Comparison of ENCODE assay signal across 20 cellular contexts in the genomic region with DNA sequence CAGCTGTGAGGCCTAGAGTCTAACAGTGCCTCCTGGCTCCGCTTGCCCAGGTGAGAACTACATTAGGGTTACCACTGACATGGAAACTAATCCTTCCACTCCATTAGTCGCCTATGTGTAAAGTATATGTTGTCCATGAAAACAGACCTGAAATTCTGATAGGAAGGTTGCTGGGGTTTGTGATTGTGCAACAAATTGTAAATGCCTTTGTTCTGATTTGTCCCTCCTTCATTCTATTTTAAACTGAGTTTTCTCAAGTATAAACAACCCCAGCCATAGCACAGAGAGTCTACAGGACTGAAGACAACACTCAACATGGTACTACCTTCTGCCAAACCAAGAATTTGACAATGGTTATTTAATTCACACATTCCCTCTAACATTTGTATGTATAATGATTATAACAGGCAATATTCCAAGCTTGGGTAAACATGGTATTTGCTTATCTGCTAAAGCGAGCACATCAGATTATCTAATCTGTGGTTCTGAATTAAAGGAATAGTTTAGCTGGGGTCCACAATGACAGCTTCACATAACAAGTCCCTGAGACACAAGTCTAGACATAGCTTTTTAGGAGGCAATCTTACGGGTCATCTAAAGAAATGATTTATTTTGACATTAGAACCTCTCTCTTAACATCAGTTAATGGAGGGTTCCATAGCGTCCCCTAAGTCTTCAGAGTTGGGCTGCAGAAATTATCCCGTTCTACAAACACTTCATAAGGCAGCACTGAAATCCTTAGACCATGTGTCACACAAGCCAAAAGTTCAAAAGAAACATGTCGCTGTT.
DNase-seq lines count a peak whose midpoint lies in the region; ATAC-seq and TF ChIP-seq lines count a peak whose summit lies in the region.
"Had no signal": no experiment of that assay in that cellular context is flagged by ENCODE, and none has a peak within 500 bp of the region (broad histone marks: within the 10 kb centered on the region; RNA-seq: fewer than 3 reads in every experiment).

No MANE protein-coding gene starts in this region.

- no peaks in the 10 kb centered on the region for H3K36me3 ChIP-seq in mammary epithelial cell (ENCODE audit: insufficient read depth, low read length)
- no peaks in the 10 kb centered on the region for H3K36me3 ChIP-seq in brain microvascular endothelial cell (replicated peaks)
- H3K36me3 ChIP-seq in upper lobe of left lung = no peaks in the 10 kb centered on the region
- no peaks in the 10 kb centered on the region for H3K36me3 ChIP-seq in ovary
- H3K36me3 ChIP-seq: pancreas, sigmoid colon had no signal

- TF ChIP-seq EP300 in upper lobe of left lung (IDR thresholded peaks at IDR 0.05) (no peak), ovary (IDR thresholded peaks at IDR 0.05) (no peak)

- no peaks in the 10 kb centered on the region for H3K79me2 ChIP-seq in mammary epithelial cell (ENCODE audit: insufficient read depth, low read length)

- no peaks in the 10 kb centered on the region for H4K20me1 ChIP-seq in mammary epithelial cell (ENCODE audit: insufficient read depth, low read length)
- H4K20me1 ChIP-seq: BLaER1 treated with 17β-estradiol and CSF1 and Interleukin-3, amounts not matched to agents 10 nM and 100 nM had no signal

- dilution Hi-C loops in mammary epithelial cell (cut with HindIII; ENCODE audit: low sequenced_read_pairs) = no loop called here

- H3K4me1 Mint-ChIP-seq in MCF 10A (ENCODE audit: insufficient read depth, unreplicated experiment) = peaks cover 5% of the 10 kb centered on the region

- no peak for TF ChIP-seq POLR2A in upper lobe of left lung (IDR thresholded peaks at IDR 0.05)
- TF ChIP-seq POLR2A in ovary (IDR thresholded peaks at IDR 0.05) = no peak

- POLR2A ChIA-PET in MCF 10A (lab: Yijun Ruan, JAX) = no interaction called here

- H3K27ac Mint-ChIP-seq in MCF 10A (ENCODE audit: low read depth, unreplicated experiment) = no peak overlapping the region
- H3K27ac Mint-ChIP-seq: activated T-cell treated with anti-CD3 and anti-CD28 coated beads, Interleukin-2, amount 50 U/mL, for 72 hours had no signal

- H3K4me3 Mint-ChIP-seq in MCF 10A (ENCODE audit: unreplicated experiment) = no peak overlapping the region
- H3K4me3 Mint-ChIP-seq: activated T-cell treated with anti-CD3 and anti-CD28 coated beads, Interleukin-2, amount 50 U/mL, for 72 hours had no signal

- CTCF ChIA-PET in MCF 10A (lab: Yijun Ruan, JAX) (interaction anchor here (0.5 to 1.4 kb wide), 5 partner anchors 10 to 1388 kb away, joined by 3 to 5 read pairs (median 3); no protein-coding TSS in a partner anchor), mammary epithelial cell (lab: Charles Lee; ENCODE audit: low non-redundant PET) (no interaction called here)

- in situ Hi-C loops in mammary epithelial cell (cut with MboI; ENCODE audit: low sequenced_read_pairs in 2 of 2) = no loop called here
- in situ Hi-C loops in brain microvascular endothelial cell (cut with HindIII; ENCODE audit: low pct_ligation_motif_present, low sequenced_read_pairs) = no loop called here

- no peaks in the 10 kb centered on the region for H3K27me3 Mint-ChIP-seq in MCF 10A (ENCODE audit: insufficient read depth, unreplicated experiment)

- DNase-seq in MCF 10A (ENCODE audit: unreplicated experiment) = peak; percentile 34
- DNase-seq in mammary epithelial cell = no peak
- peak; percentile 33 for DNase-seq in brain microvascular endothelial cell
- peak; percentile 78 for DNase-seq in iris pigment epithelial cell (ENCODE audit: low read depth)
- no peak for DNase-seq in upper lobe of left lung
- no peak for DNase-seq in ovary
- DNase-seq in hepatic stellate cell (ENCODE audit: low spot score) = no peak
- no peak for DNase-seq in UCSD-AML1 (lab: John Stamatoyannopoulos, UW; ENCODE audit: unreplicated experiment)
- DNase-seq: 8988T; activated CD8-positive, alpha-beta memory T cell treated with anti-CD3 and anti-CD28 coated beads for 24 hours; activated naive CD4-positive, alpha-beta T cell treated with anti-CD3 and anti-CD28 coated beads, Interleukin-2, amount 50 U/mL, for 16 hours; activated T-cell treated with anti-CD3 and anti-CD28 coated beads, Interleukin-2, amount 50 U/mL, for 72 hours; glutamatergic neuron; NCI-H1417 treated with DMSO at 0.1 percent for 48 hours; NCI-H526 treated with DMSO at 0.1 percent for 48 hours; SIG-M5 had no signal

- no peaks in the 10 kb centered on the region for H3K4me1 ChIP-seq in mammary epithelial cell (ENCODE audit: insufficient read depth, low read length)
- H3K4me1 ChIP-seq in upper lobe of left lung = peaks cover 18 to 48% (median 28%) of the 10 kb centered on the region in 4 donors
- H3K4me1 ChIP-seq in ovary (ENCODE audit: insufficient read depth) = peaks cover 7% of the 10 kb centered on the region
- H3K4me1 ChIP-seq: pancreas had no signal

- TF ChIP-seq CTCF in MCF 10A (IDR thresholded peaks at IDR 0.05; ENCODE audit: unreplicated experiment) = no peak
- no peak for TF ChIP-seq CTCF in mammary epithelial cell (conservative IDR thresholded peaks at IDR 0.05 in 1 of 2, IDR thresholded peaks at IDR 0.05 in 1 of 2; ENCODE audit: extremely low read depth in 1 of 2, insufficient read depth in 1 of 2, low read depth in 1 of 2, low read length in 2 of 2)
- no peak for TF ChIP-seq CTCF in brain microvascular endothelial cell (IDR thresholded peaks at IDR 0.05; ENCODE audit: low read depth, low read length, missing control alignments)
- no peak for TF ChIP-seq CTCF in upper lobe of left lung (IDR thresholded peaks at IDR 0.05)
- no peak for TF ChIP-seq CTCF in ovary (IDR thresholded peaks at IDR 0.05)

- no peak overlapping the region for H3K4me3 ChIP-seq in mammary epithelial cell (replicated peaks in 1 of 3; ENCODE audit: insufficient read depth in 1 of 3, low read depth in 2 of 3, low read length in 3 of 3)
- no peak overlapping the region for H3K4me3 ChIP-seq in brain microvascular endothelial cell (ENCODE audit: low read depth, low read length)
- H3K4me3 ChIP-seq in upper lobe of left lung = no peak overlapping the region
- no peak overlapping the region for H3K4me3 ChIP-seq in ovary
- H3K4me3 ChIP-seq: BLaER1 treated with 17β-estradiol and CSF1 and Interleukin-3, amounts not matched to agents 10 nM and 100 nM; lung; pancreas; sigmoid colon had no signal

- H3K27ac ChIP-seq in mammary epithelial cell (ENCODE audit: insufficient read depth, low read depth, low read length) = no peak overlapping the region
- peak overlapping the region; percentile 91 for H3K27ac ChIP-seq in brain microvascular endothelial cell
- peak overlapping the region; percentile 7 to 77 (median 71) for H3K27ac ChIP-seq in upper lobe of left lung
- no peak overlapping the region for H3K27ac ChIP-seq in ovary
- H3K27ac ChIP-seq: BLaER1 treated with 17β-estradiol and CSF1 and Interleukin-3, amounts not matched to agents 10 nM and 100 nM had no signal

- no peaks in the 10 kb centered on the region for H3K27me3 ChIP-seq in mammary epithelial cell (ENCODE audit: insufficient read depth, low read length)
- no peaks in the 10 kb centered on the region for H3K27me3 ChIP-seq in brain microvascular endothelial cell (replicated peaks)
- no peaks in the 10 kb centered on the region for H3K27me3 ChIP-seq in upper lobe of left lung
- no peaks in the 10 kb centered on the region for H3K27me3 ChIP-seq in ovary
- H3K27me3 ChIP-seq: BLaER1 treated with 17β-estradiol and CSF1 and Interleukin-3, amounts not matched to agents 10 nM and 100 nM; pancreas; sigmoid colon had no signal

- no TSS peak for BruUV-seq in MCF 10A (replicated peaks; lab: Mats Ljungman, UMichigan)
- no TSS peak for BruUV-seq in mammary epithelial cell (replicated peaks; lab: Mats Ljungman, UMichigan)

- H3K9me3 ChIP-seq in mammary epithelial cell (replicated peaks; ENCODE audit: insufficient read depth, low read length) (no peaks in the 10 kb centered on the region), upper lobe of left lung (no peaks in the 10 kb centered on the region), ovary (no peaks in the 10 kb centered on the region)
- H3K9me3 ChIP-seq: BLaER1 treated with 17β-estradiol and CSF1 and Interleukin-3, amounts not matched to agents 10 nM and 100 nM; pancreas; sigmoid colon had no signal

- no peaks in the 10 kb centered on the region for H3K36me3 Mint-ChIP-seq in MCF 10A (ENCODE audit: insufficient read depth, unreplicated experiment)

- H3K9ac ChIP-seq in mammary epithelial cell (ENCODE audit: insufficient read depth, low read length) = no peak overlapping the region
- H3K9ac ChIP-seq: BLaER1 treated with 17β-estradiol and CSF1 and Interleukin-3, amounts not matched to agents 10 nM and 100 nM had no signal

- no peak for ATAC-seq in upper lobe of left lung (ENCODE audit: low FRiP score in 2 of 2)
- ATAC-seq: activated T-cell treated with anti-CD3 and anti-CD28 coated beads, Interleukin-2, amount 50 U/mL, for 72 hours had no signal

- intact Hi-C loops in MCF 10A (cut with micrococcal nuclease) (no loop called here), mammary epithelial cell (cut with micrococcal nuclease) (no loop called here), ovary (cut with DNase I) (no loop called here)

- WGBS in mammary epithelial cell (ENCODE audit: low coverage, missing lambda C conversion rate) = 97% methylated on average over 7 of the region's 7 CpGs
- WGBS in upper lobe of left lung, 2 donors = 79 to 82% methylated on average over 7 of the region's 7 CpGs
- WGBS in ovary, 3 donors = 77 to 83% (median 79%) methylated on average over 7 of the region's 7 CpGs

- no peaks in the 10 kb centered on the region for H3K9me3 Mint-ChIP-seq in MCF 10A (ENCODE audit: unreplicated experiment)
- H3K9me3 Mint-ChIP-seq: activated T-cell treated with anti-CD3 and anti-CD28 coated beads, Interleukin-2, amount 50 U/mL, for 72 hours had no signal

- H2AFZ ChIP-seq in mammary epithelial cell (ENCODE audit: low read depth, low read length) = no peak overlapping the region

- H3K4me2 ChIP-seq in mammary epithelial cell (ENCODE audit: insufficient read depth, low read depth, low read length) = no peak overlapping the region
- H3K4me2 ChIP-seq: BLaER1 treated with 17β-estradiol and CSF1 and Interleukin-3, amounts not matched to agents 10 nM and 100 nM had no signal

Comparison
In these comparisons a context has a peak if more than half of its experiments do, and no peak if none do; other contexts are left out.
1. DNase-seq: peak in MCF 10A (single experiment), brain microvascular endothelial cell (single experiment) and iris pigment epithelial cell (single experiment); none in mammary epithelial cell (single experiment), upper lobe of left lung (0 of 2), ovary (0 of 5), hepatic stellate cell (single experiment) and UCSD-AML1 (single experiment).
2. H3K27ac ChIP-seq: peak in brain microvascular endothelial cell (single experiment) and upper lobe of left lung (4 of 4); none in mammary epithelial cell (single experiment) and ovary (0 of 2).